ENCODE assay signal across 23 cellular contexts in the genomic region with DNA sequence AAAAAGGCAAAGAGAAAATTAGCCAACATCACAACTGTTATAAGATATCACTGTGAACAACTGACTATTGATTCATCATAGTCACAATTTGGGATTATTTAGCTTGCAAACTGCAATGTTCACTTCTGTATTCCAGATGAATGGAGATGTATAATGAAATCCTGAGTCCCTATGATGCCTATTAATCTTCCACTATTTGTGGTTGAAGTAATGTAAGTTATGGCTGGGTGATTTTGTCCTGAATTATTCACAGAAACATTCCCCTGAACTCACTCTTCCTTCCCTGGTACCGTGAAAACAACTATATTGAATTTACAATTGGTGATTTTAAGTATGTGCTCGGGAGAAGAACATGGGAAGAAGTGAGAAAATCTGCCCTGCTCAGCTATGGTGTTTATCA. TPM values are rescaled to one million over a fixed set of nuclear protein-coding genes. Genes with fewer than 3 reads are reported as not detected.
"Had no signal": no experiment of that assay in that cellular context is flagged by ENCODE, and none has a peak within 500 bp of the region (broad histone marks: within the 10 kb centered on the region; RNA-seq: fewer than 3 reads in every experiment).

No MANE protein-coding gene starts in this region.

- H3K4me2 ChIP-seq: SK-N-SH had no signal

- H3K9me3 ChIP-seq: SK-N-SH had no signal

- DNase-seq: KBM-7, MV-4-11, NCI-H1048, NCI-H1105, NCI-H1417 treated with DMSO at 0.1 percent for 48 hours, NCI-H187, NCI-H2029, NCI-H2081 treated with DMSO at 0.1 percent for 48 hours, NCI-H2171, NCI-H226, NCI-H446, NCI-H510A, NCI-H524 treated with DMSO at 0.1 percent for 48 hours, NCI-H69, NCI-H774, SHP77, SK-N-SH, SW 1271 had no signal

- H3K9ac ChIP-seq: SK-N-SH had no signal

- H3K27ac ChIP-seq: RWPE1 had no signal

RNA-seq across cellular contexts. Expression of a gene that starts 50.8 kb away (rescaled TPM):
- total RNA-seq: HT-29, LHCN-M2, MCF 10A, SK-MEL-5 had no signal
